ENCODE assay signal across 17 cellular contexts in genomic region chr2:69639246-69639645, GRCh38. TPM values are rescaled to one million over a fixed set of nuclear protein-coding genes. Genes with fewer than 3 reads are reported as not detected.
DNase-seq lines count a peak whose midpoint lies in the region; ATAC-seq and TF ChIP-seq lines count a peak whose summit lies in the region.
"Had no signal": no experiment of that assay in that cellular context is flagged by ENCODE, and none has a peak within 500 bp of the region (broad histone marks: within the 10 kb centered on the region; RNA-seq: fewer than 3 reads in every experiment).

No MANE protein-coding gene starts in this region.

- ATAC-seq in stimulated activated naive CD8-positive, alpha-beta T cell treated with anti-CD3 and anti-CD28 coated beads, Interleukin-15, Interleukin-2, amounts not matched to agents 100 U/mL and 50 U/mL, for 24 hours: no peak
- ATAC-seq in HG03565 (IDR thresholded peaks at IDR 0.05; ENCODE audit: unreplicated experiment): no peak
- ATAC-seq: activated CD4-positive, CD25-positive, alpha-beta regulatory T cell treated with anti-CD3 and anti-CD28 coated beads, Interleukin-2, amount 50 U/mL, for 24 hours had no signal

- no peaks in the 10 kb centered on the region for H3K27me3 Mint-ChIP-seq in stimulated activated naive CD8-positive, alpha-beta T cell treated with anti-CD3 and anti-CD28 coated beads, Interleukin-15, Interleukin-2, amounts not matched to agents 100 ng/mL and 50 ng/mL, for 24 hours
- H3K27me3 Mint-ChIP-seq in activated T-helper 2 cell treated with anti-CD3 and anti-CD28 coated beads, Interferon-gamma antibody, Interleukin-2, Interleukin-4, amounts not matched to agents 10 μg/mL and 5 μg/mL and 100 μg/mL, durations not matched to agents 14 hours and 24 hours and 36 hours (ENCODE audit: low read depth): no peaks in the 10 kb centered on the region

- peak overlapping the region; percentile 92 for H3K4me3 ChIP-seq in fibroblast of pulmonary artery (replicated peaks; ENCODE audit: low read depth, low read length)

- peak overlapping the region; percentile 73 for H3K27ac Mint-ChIP-seq in stimulated activated naive CD8-positive, alpha-beta T cell treated with anti-CD3 and anti-CD28 coated beads, Interleukin-15, Interleukin-2, amounts not matched to agents 100 ng/mL and 50 ng/mL, for 24 hours
- H3K27ac Mint-ChIP-seq in activated T-helper 2 cell treated with anti-CD3 and anti-CD28 coated beads, Interferon-gamma antibody, Interleukin-2, Interleukin-4, amounts not matched to agents 10 μg/mL and 5 μg/mL and 100 μg/mL, durations not matched to agents 14 hours and 24 hours and 36 hours: peak overlapping the region; percentile 17

- intact Hi-C loops in activated T-helper 2 cell treated with anti-CD3 and anti-CD28 coated beads, Interferon-gamma antibody, Interleukin-2, Interleukin-4, amounts not matched to agents 10 μg/mL and 5 μg/mL and 100 μg/mL, durations not matched to agents 14 hours and 24 hours and 36 hours (cut with micrococcal nuclease): no loop called here

- TF ChIP-seq CTCF in fibroblast of pulmonary artery (IDR thresholded peaks at IDR 0.05; ENCODE audit: low read length, missing control alignments): no peak

- H3K4me1 Mint-ChIP-seq in stimulated activated naive CD8-positive, alpha-beta T cell treated with anti-CD3 and anti-CD28 coated beads, Interleukin-15, Interleukin-2, amounts not matched to agents 100 ng/mL and 50 ng/mL, for 24 hours (ENCODE audit: low read depth): peaks cover 70% of the 10 kb centered on the region
- H3K4me1 Mint-ChIP-seq in activated T-helper 2 cell treated with anti-CD3 and anti-CD28 coated beads, Interferon-gamma antibody, Interleukin-2, Interleukin-4, amounts not matched to agents 10 μg/mL and 5 μg/mL and 100 μg/mL, durations not matched to agents 14 hours and 24 hours and 36 hours (ENCODE audit: low read depth): peaks cover 64% of the 10 kb centered on the region

- no peaks in the 10 kb centered on the region for H3K9me3 Mint-ChIP-seq in stimulated activated naive CD8-positive, alpha-beta T cell treated with anti-CD3 and anti-CD28 coated beads, Interleukin-15, Interleukin-2, amounts not matched to agents 100 ng/mL and 50 ng/mL, for 24 hours
- no peaks in the 10 kb centered on the region for H3K9me3 Mint-ChIP-seq in activated T-helper 2 cell treated with anti-CD3 and anti-CD28 coated beads, Interferon-gamma antibody, Interleukin-2, Interleukin-4, amounts not matched to agents 10 μg/mL and 5 μg/mL and 100 μg/mL, durations not matched to agents 14 hours and 24 hours and 36 hours
- H3K9me3 Mint-ChIP-seq: H9 had no signal

- peak overlapping the region; percentile 96 for H3K4me3 Mint-ChIP-seq in stimulated activated naive CD8-positive, alpha-beta T cell treated with anti-CD3 and anti-CD28 coated beads, Interleukin-15, Interleukin-2, amounts not matched to agents 100 ng/mL and 50 ng/mL, for 24 hours
- H3K4me3 Mint-ChIP-seq in activated T-helper 2 cell treated with anti-CD3 and anti-CD28 coated beads, Interferon-gamma antibody, Interleukin-2, Interleukin-4, amounts not matched to agents 10 μg/mL and 5 μg/mL and 100 μg/mL, durations not matched to agents 14 hours and 24 hours and 36 hours (ENCODE audit: low read depth): peak overlapping the region; percentile 93
- H3K4me3 Mint-ChIP-seq: H9 had no signal

- no peak for DNase-seq in stimulated activated naive CD8-positive, alpha-beta T cell treated with anti-CD3 and anti-CD28 coated beads, Interleukin-15, Interleukin-2, amounts not matched to agents 100 U/mL and 50 U/mL, for 24 hours
- DNase-seq in activated T-helper 2 cell treated with anti-CD3 and anti-CD28 coated beads, Interferon-gamma antibody, Interleukin-2, Interleukin-4, amounts not matched to agents 10 μg/mL and 5 μg/mL and 100 μg/mL, durations not matched to agents 14 hours and 24 hours and 36 hours (ENCODE audit: low spot score): no peak
- no peak for DNase-seq in fibroblast of pulmonary artery (ENCODE audit: low read depth)
- no peak for DNase-seq in HuH-7.5 (ENCODE audit: low spot score)
- no peak for DNase-seq in SKM-1 treated with dmso at 0.1 percent for 144 hours (lab: John Stamatoyannopoulos, UW; ENCODE audit: unreplicated experiment)
- DNase-seq in DMS153 (lab: John Stamatoyannopoulos, UW): no peak
- DNase-seq: activated gamma-delta T cell treated with Interleukin-2 at 50 U/mL for 16 hours; central memory CD4-positive, alpha-beta T cell; DMS79 treated with DMSO at 0.1 percent for 48 hours; H9; NCI-H1694 treated with DMSO at 0.1 percent for 48 hours; NCI-H510A; nucleus accumbens; OCI-M1 had no signal

- H3K36me3 Mint-ChIP-seq in stimulated activated naive CD8-positive, alpha-beta T cell treated with anti-CD3 and anti-CD28 coated beads, Interleukin-15, Interleukin-2, amounts not matched to agents 100 ng/mL and 50 ng/mL, for 24 hours (ENCODE audit: low read depth): peaks cover 38% of the 10 kb centered on the region
- peaks cover 66% of the 10 kb centered on the region for H3K36me3 Mint-ChIP-seq in activated T-helper 2 cell treated with anti-CD3 and anti-CD28 coated beads, Interferon-gamma antibody, Interleukin-2, Interleukin-4, amounts not matched to agents 10 μg/mL and 5 μg/mL and 100 μg/mL, durations not matched to agents 14 hours and 24 hours and 36 hours (ENCODE audit: low read depth)

RNA-seq across cellular contexts. Expression of gene AAK1, which starts 4.3 kb away (rescaled TPM):
- total RNA-seq in activated T-helper 2 cell treated with anti-CD3 and anti-CD28 coated beads, Interferon-gamma antibody, Interleukin-2, Interleukin-4, amounts not matched to agents 10 μg/mL and 5 μg/mL and 100 μg/mL, durations not matched to agents 14 hours and 24 hours and 36 hours: 108 TPM in 2 replicates
